ENCODE assay signal across 5 cellular contexts in genomic region chr12:46848792-46849191, GRCh38. TPM values are rescaled to one million over a fixed set of nuclear protein-coding genes. Genes with fewer than 3 reads are reported as not detected.
"Had no signal": no experiment of that assay in that cellular context is flagged by ENCODE, and none has a peak within 500 bp of the region (broad histone marks: within the 10 kb centered on the region; RNA-seq: fewer than 3 reads in every experiment).

No MANE protein-coding gene starts in this region.

RNA-seq across cellular contexts. Expression of gene SLC38A4, which starts 23.0 kb away (rescaled TPM):
- total RNA-seq: kidney epithelial cell; mononuclear cell; naive thymus-derived CD4-positive, alpha-beta T cell; naive thymus-derived CD8-positive, alpha-beta T cell had no signal
- polyA plus RNA-seq: immature natural killer cell; naive thymus-derived CD4-positive, alpha-beta T cell; naive thymus-derived CD8-positive, alpha-beta T cell had no signal
